8 cellular contexts compared by ENCODE assay signal in the genomic region with DNA sequence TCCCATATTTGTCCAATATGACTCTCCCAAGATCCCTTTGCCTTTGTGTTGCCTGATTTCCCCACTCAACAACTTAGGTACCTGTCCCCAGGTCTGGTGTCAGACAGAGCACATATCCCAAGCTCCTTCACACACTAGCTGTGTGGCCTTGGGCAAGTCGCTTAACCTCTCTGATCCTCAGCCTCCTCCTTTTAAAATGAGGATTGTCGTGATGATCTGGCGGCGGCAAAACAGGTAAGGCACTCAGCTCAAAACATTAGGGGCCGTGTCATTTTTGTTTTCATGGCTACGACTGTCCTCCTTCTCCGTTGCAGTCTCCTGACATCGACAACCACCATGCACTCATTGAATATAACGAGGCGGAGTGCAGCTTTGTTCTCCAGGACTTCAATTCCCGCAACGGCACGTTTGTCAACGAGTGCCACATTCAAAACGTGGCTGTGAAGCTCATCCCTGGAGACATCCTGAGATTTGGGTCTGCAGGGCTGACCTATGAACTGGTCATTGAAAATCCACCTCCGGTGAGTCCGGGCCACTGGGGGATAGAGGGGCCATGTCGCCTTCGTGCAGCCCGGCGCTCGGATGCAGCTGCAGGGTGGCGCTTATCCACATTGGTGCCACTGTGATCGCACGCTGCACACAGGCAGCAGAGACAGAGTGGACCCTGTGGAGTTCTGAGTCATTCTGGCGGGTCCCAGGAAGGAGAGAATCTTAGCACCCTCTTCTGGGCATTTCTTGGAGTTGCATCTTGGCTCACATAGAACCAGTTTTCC. TPM values are rescaled to one million over a fixed set of nuclear protein-coding genes. Genes with fewer than 3 reads are reported as not detected.
DNase-seq lines count a peak whose midpoint lies in the region; ATAC-seq and TF ChIP-seq lines count a peak whose summit lies in the region.

No MANE protein-coding gene starts in this region.

- BruUV-seq in A673 (replicated peaks; lab: Mats Ljungman, UMichigan), result no TSS peak

- POLR2A ChIA-PET in A673 (lab: Charles Lee; ENCODE audit: low non-redundant PET), result interaction anchor here (0.6 kb wide), 1 partner anchor 108 kb away, joined by 6 read pairs; no protein-coding TSS in a partner anchor

- no peak for TF ChIP-seq POLR2A in right lobe of liver (IDR thresholded peaks at IDR 0.05)

- H3K9me3 ChIP-seq in A673 (ENCODE audit: low read depth, low read length, poor library complexity, severe bottlenecking) (no peaks in the 10 kb centered on the region), right lobe of liver (no peaks in the 10 kb centered on the region)

- H3K27me3 ChIP-seq in A673 (replicated peaks; ENCODE audit: insufficient read depth, low read depth, low read length, poor library complexity) (no peaks in the 10 kb centered on the region), right lobe of liver (no peaks in the 10 kb centered on the region)

- 34% methylated on average over 13 of the region's 26 CpGs for WGBS in right lobe of liver (ENCODE audit: insufficient coverage, low coverage, low lambda C conversion rate, missing lambda C conversion rate)

- intact Hi-C loops in A673 (cut with micrococcal nuclease; ENCODE audit: unreplicated experiment) (loop anchor here (1.0 kb wide), 2 partner anchors 120 to 144 kb away; no protein-coding TSS in a partner anchor), right lobe of liver (cut with DNase I) (loop anchor here (10.0 kb wide), 2 partner anchors 117 to 147 kb away; partner anchors contain the start of gene TMEM51 (in 1 of the 2))
- intact Hi-C loops in dendritic cell treated with granulocyte-macrophage colony-stimulating factor and Interleukin-4, amounts not matched to agents 40 ng/mL and 50 ng/mL, for 4 days (cut with micrococcal nuclease), result loop anchor here (1.0 to 5.0 kb wide), 3 partner anchors 55 to 144 kb away; partner anchors contain the start of gene TMEM51

- H3K4me3 ChIP-seq in A673 (ENCODE audit: low read depth, low read length, poor library complexity, severe bottlenecking) (no peak overlapping the region), GM12864 (ENCODE audit: low read depth, low read length) (no peak overlapping the region), right lobe of liver (no peak overlapping the region)

- H3K27ac Mint-ChIP-seq in dendritic cell treated with granulocyte-macrophage colony-stimulating factor and Interleukin-4, amounts not matched to agents 40 ng/mL and 50 ng/mL, for 4 days, result peak overlapping the region; percentile 22
- no peak overlapping the region for H3K27ac Mint-ChIP-seq in stimulated activated effector memory CD8-positive, alpha-beta T cell treated with anti-CD3 and anti-CD28 coated beads, Interleukin-12 subunit alpha, Interleukin-12 subunit beta, amount 100 ng/mL, for 72 hours

- peak overlapping the region; percentile 32 for H3K4me3 Mint-ChIP-seq in dendritic cell treated with granulocyte-macrophage colony-stimulating factor and Interleukin-4, amounts not matched to agents 40 ng/mL and 50 ng/mL, for 4 days
- no peak overlapping the region for H3K4me3 Mint-ChIP-seq in stimulated activated effector memory CD8-positive, alpha-beta T cell treated with anti-CD3 and anti-CD28 coated beads, Interleukin-12 subunit alpha, Interleukin-12 subunit beta, amount 100 ng/mL, for 72 hours

- no peaks in the 10 kb centered on the region for H3K36me3 Mint-ChIP-seq in dendritic cell treated with granulocyte-macrophage colony-stimulating factor and Interleukin-4, amounts not matched to agents 40 ng/mL and 50 ng/mL, for 4 days (ENCODE audit: low read depth)
- H3K36me3 Mint-ChIP-seq in stimulated activated effector memory CD8-positive, alpha-beta T cell treated with anti-CD3 and anti-CD28 coated beads, Interleukin-12 subunit alpha, Interleukin-12 subunit beta, amount 100 ng/mL, for 72 hours, result no peaks in the 10 kb centered on the region

- H3K9me3 Mint-ChIP-seq in dendritic cell treated with granulocyte-macrophage colony-stimulating factor and Interleukin-4, amounts not matched to agents 40 ng/mL and 50 ng/mL, for 4 days, result no peaks in the 10 kb centered on the region
- H3K9me3 Mint-ChIP-seq in stimulated activated effector memory CD8-positive, alpha-beta T cell treated with anti-CD3 and anti-CD28 coated beads, Interleukin-12 subunit alpha, Interleukin-12 subunit beta, amount 100 ng/mL, for 72 hours, result no peaks in the 10 kb centered on the region

- H3K36me3 ChIP-seq in A673 (ENCODE audit: insufficient read depth, low read length, poor library complexity, severe bottlenecking), result no peaks in the 10 kb centered on the region
- H3K36me3 ChIP-seq in right lobe of liver, result no peaks in the 10 kb centered on the region

- ATAC-seq in right lobe of liver, result peak; percentile 87 to 96 (median 90)
- ATAC-seq in stimulated activated effector memory CD8-positive, alpha-beta T cell treated with anti-CD3 and anti-CD28 coated beads, Interleukin-12 subunit alpha, Interleukin-12 subunit beta, amount 100 ng/mL, for 72 hours, result peak; percentile 86
- no peak for ATAC-seq in HG03457 (IDR thresholded peaks at IDR 0.05; ENCODE audit: unreplicated experiment)

- H3K27me3 Mint-ChIP-seq in dendritic cell treated with granulocyte-macrophage colony-stimulating factor and Interleukin-4, amounts not matched to agents 40 ng/mL and 50 ng/mL, for 4 days, result no peaks in the 10 kb centered on the region

- H3K27ac ChIP-seq in A673 (ENCODE audit: low read depth, low read length, poor library complexity, severe bottlenecking) (no peak overlapping the region), right lobe of liver (no peak overlapping the region)

- TF ChIP-seq CTCF in A673 (conservative IDR thresholded peaks at IDR 0.05; ENCODE audit: low read depth, low read length) (peak; percentile 83), GM12864 (IDR thresholded peaks at IDR 0.05; ENCODE audit: low read depth, low read length, missing control alignments) (peak; percentile 73), right lobe of liver (IDR thresholded peaks at IDR 0.05) (peak; percentile 60 to 77 (median 70))

- CTCF ChIA-PET in A673 (lab: Charles Lee), result interaction anchor here (0.6 to 2.4 kb wide), 3 partner anchors 120 to 184 kb away, joined by 3 to 15 read pairs (median 4); no protein-coding TSS in a partner anchor

- H3K4me1 ChIP-seq in A673 (ENCODE audit: insufficient read depth, low read length, poor library complexity, severe bottlenecking), result peaks cover 6% of the 10 kb centered on the region
- no peaks in the 10 kb centered on the region for H3K4me1 ChIP-seq in right lobe of liver

- peak; percentile 85 for DNase-seq in A673 (ENCODE audit: low spot score)
- DNase-seq in GM12864 (ENCODE audit: low read depth), result no peak
- peak; percentile 74 for DNase-seq in NCI-H146 (lab: John Stamatoyannopoulos, UW)
- peak; percentile 78 for DNase-seq in SW480 (ENCODE audit: low spot score)
- peak in 2 of 3 donors; percentile 51 for DNase-seq in right lobe of liver
- peak in 1 of 2 donors; percentile 61 for DNase-seq in stimulated activated effector memory CD8-positive, alpha-beta T cell treated with anti-CD3 and anti-CD28 coated beads, Interleukin-12 subunit alpha, Interleukin-12 subunit beta, amount 100 ng/mL, for 72 hours (ENCODE audit: low spot score in 2 of 2)

- H3K4me1 Mint-ChIP-seq in dendritic cell treated with granulocyte-macrophage colony-stimulating factor and Interleukin-4, amounts not matched to agents 40 ng/mL and 50 ng/mL, for 4 days (ENCODE audit: low read depth), result peaks cover 43% of the 10 kb centered on the region
- H3K4me1 Mint-ChIP-seq in stimulated activated effector memory CD8-positive, alpha-beta T cell treated with anti-CD3 and anti-CD28 coated beads, Interleukin-12 subunit alpha, Interleukin-12 subunit beta, amount 100 ng/mL, for 72 hours, result peaks cover 5% of the 10 kb centered on the region

RNA-seq across cellular contexts. Expression of gene FHAD1, which starts 25.2 kb away (rescaled TPM):
- total RNA-seq in A673 (2021), result 2.0 and 2.7 TPM in 2 replicates
- under 1 TPM in 3 of 6 experiments, not detected in 3; 0.06 to 0.53 (median 0.12) TPM for total RNA-seq in right lobe of liver
